ENCODE assay signal across 10 cellular contexts in the genomic region with DNA sequence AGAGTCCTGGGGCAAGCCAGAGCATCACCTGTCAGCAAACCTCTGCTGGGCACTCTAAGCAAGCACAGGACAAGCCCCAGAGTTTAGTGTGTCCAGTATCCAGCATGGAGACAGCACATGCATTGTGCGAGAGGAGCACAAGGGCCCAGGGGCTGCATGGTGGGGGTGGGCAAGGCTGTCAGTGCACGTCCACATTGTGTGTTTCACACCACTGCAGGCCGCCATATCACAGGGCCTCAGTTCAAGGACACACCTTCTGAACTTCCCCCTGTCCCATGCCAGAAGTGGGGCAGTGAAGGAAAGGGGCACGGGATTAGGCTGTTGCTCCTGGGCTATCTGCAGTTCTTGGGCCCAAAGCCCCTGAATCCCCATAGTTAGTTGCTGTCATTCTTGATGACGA. TPM values are rescaled to one million over a fixed set of nuclear protein-coding genes. Genes with fewer than 3 reads are reported as not detected.
DNase-seq lines count a peak whose midpoint lies in the region; ATAC-seq and TF ChIP-seq lines count a peak whose summit lies in the region.
"Had no signal": no experiment of that assay in that cellular context is flagged by ENCODE, and none has a peak within 500 bp of the region (broad histone marks: within the 10 kb centered on the region; RNA-seq: fewer than 3 reads in every experiment).

No MANE protein-coding gene starts in this region.

- H3K4me3 Mint-ChIP-seq in CD4-positive, CD25-positive, alpha-beta regulatory T cell: peak overlapping the region in 3 of 4 donors; percentile 82 to 90 (median 85)
- peak overlapping the region in 3 of 4 donors; percentile 75 to 85 (median 77) for H3K4me3 Mint-ChIP-seq in IgD-negative memory B cell
- H3K4me3 Mint-ChIP-seq in activated naive CD8-positive, alpha-beta T cell treated with anti-CD3 and anti-CD28 coated beads, Interleukin-2, amount 50 U/mL, for 24 hours: peak overlapping the region; percentile 88
- H3K4me3 Mint-ChIP-seq in nephron: peak overlapping the region; percentile 84 to 85 (median 84)

- no peak for DNase-seq in CD4-positive, CD25-positive, alpha-beta regulatory T cell
- DNase-seq in activated naive CD8-positive, alpha-beta T cell treated with anti-CD3 and anti-CD28 coated beads, Interleukin-2, amount 50 U/mL, for 24 hours: no peak
- DNase-seq in GM13977 (ENCODE audit: low spot score) (no peak), mucosa of descending colon (no peak), retina (no peak)

- no peaks in the 10 kb centered on the region for H3K9me3 Mint-ChIP-seq in CD4-positive, CD25-positive, alpha-beta regulatory T cell
- H3K9me3 Mint-ChIP-seq in IgD-negative memory B cell (no peaks in the 10 kb centered on the region), nephron (no peaks in the 10 kb centered on the region)
- no peaks in the 10 kb centered on the region for H3K9me3 Mint-ChIP-seq in activated naive CD8-positive, alpha-beta T cell treated with anti-CD3 and anti-CD28 coated beads, Interleukin-2, amount 50 U/mL, for 24 hours

- no peaks in the 10 kb centered on the region for H3K9me3 ChIP-seq in CD4-positive, CD25-positive, alpha-beta regulatory T cell (ENCODE audit: control insufficient read depth in 2 of 2, low read length in 2 of 2)
- no peaks in the 10 kb centered on the region for H3K9me3 ChIP-seq in mucosa of descending colon

- H3K4me1 ChIP-seq in CD4-positive, CD25-positive, alpha-beta regulatory T cell (ENCODE audit: control insufficient read depth, insufficient read depth, low read length, poor library complexity, severe bottlenecking): peaks cover 42% of the 10 kb centered on the region
- H3K4me1 ChIP-seq in mucosa of descending colon (ENCODE audit: low read depth): peaks cover 28% of the 10 kb centered on the region

- in situ Hi-C loops in GM13977 (cut with MboI; ENCODE audit: low pct_unique_long_range_greater_than_20kb, low sequenced_read_pairs, unreplicated experiment): no loop called here

- no peak for ATAC-seq in CD4-positive, CD25-positive, alpha-beta regulatory T cell (ENCODE audit: low read depth in 2 of 2)
- no peak for ATAC-seq in activated naive CD8-positive, alpha-beta T cell treated with anti-CD3 and anti-CD28 coated beads, Interleukin-2, amount 50 U/mL, for 24 hours
- ATAC-seq in GM21528 (IDR thresholded peaks at IDR 0.05; ENCODE audit: low FRiP score, unreplicated experiment): no peak
- no peak for ATAC-seq in mucosa of descending colon

- H3K36me3 ChIP-seq in CD4-positive, CD25-positive, alpha-beta regulatory T cell (ENCODE audit: control insufficient read depth, insufficient read depth, low read length): peaks cover 38% of the 10 kb centered on the region
- H3K36me3 ChIP-seq in mucosa of descending colon (ENCODE audit: low read depth): peaks cover 17% of the 10 kb centered on the region

- H3K4me1 Mint-ChIP-seq in CD4-positive, CD25-positive, alpha-beta regulatory T cell: peaks cover 9 to 61% (median 34%) of the 10 kb centered on the region in 4 donors
- H3K4me1 Mint-ChIP-seq in IgD-negative memory B cell: peaks cover 20 to 35% (median 30%) of the 10 kb centered on the region in 3 donors
- H3K4me1 Mint-ChIP-seq in activated naive CD8-positive, alpha-beta T cell treated with anti-CD3 and anti-CD28 coated beads, Interleukin-2, amount 50 U/mL, for 24 hours: peaks cover 61% of the 10 kb centered on the region
- H3K4me1 Mint-ChIP-seq in nephron: peaks cover 26% of the 10 kb centered on the region

- H3K4me3 ChIP-seq in CD4-positive, CD25-positive, alpha-beta regulatory T cell (ENCODE audit: low read depth, low read length): no peak overlapping the region
- no peak overlapping the region for H3K4me3 ChIP-seq in mucosa of descending colon

- peak overlapping the region; percentile 76 to 95 (median 95) for H3K27ac Mint-ChIP-seq in CD4-positive, CD25-positive, alpha-beta regulatory T cell
- H3K27ac Mint-ChIP-seq in IgD-negative memory B cell (peak overlapping the region; percentile 76 to 91 (median 90)), nephron (peak overlapping the region in 1 of 3 experiments; percentile 79)
- peak overlapping the region; percentile 91 for H3K27ac Mint-ChIP-seq in activated naive CD8-positive, alpha-beta T cell treated with anti-CD3 and anti-CD28 coated beads, Interleukin-2, amount 50 U/mL, for 24 hours

- no peaks in the 10 kb centered on the region for H3K27me3 ChIP-seq in CD4-positive, CD25-positive, alpha-beta regulatory T cell (ENCODE audit: control insufficient read depth, insufficient read depth, low read length)

- TF ChIP-seq CTCF in nephron (IDR thresholded peaks at IDR 0.05; ENCODE audit: unreplicated experiment in 3 of 3): no peak
- TF ChIP-seq CTCF in GM13977 (IDR thresholded peaks at IDR 0.05; ENCODE audit: extremely low read depth, insufficient read depth, missing control alignments): no peak
- TF ChIP-seq CTCF in mucosa of descending colon (IDR thresholded peaks at IDR 0.05): no peak

- peak overlapping the region; percentile 90 for H3K27ac ChIP-seq in CD4-positive, CD25-positive, alpha-beta regulatory T cell (ENCODE audit: insufficient read depth, low read length, poor library complexity, severe bottlenecking)

- intact Hi-C loops in mucosa of descending colon (cut with DNase I, micrococcal nuclease): no loop called here

- peaks cover 27% of the 10 kb centered on the region for H3K36me3 Mint-ChIP-seq in CD4-positive, CD25-positive, alpha-beta regulatory T cell
- H3K36me3 Mint-ChIP-seq in IgD-negative memory B cell (peaks cover 2% of the 10 kb centered on the region), nephron (ENCODE audit: low read depth) (peaks cover 42% of the 10 kb centered on the region)
- H3K36me3 Mint-ChIP-seq in activated naive CD8-positive, alpha-beta T cell treated with anti-CD3 and anti-CD28 coated beads, Interleukin-2, amount 50 U/mL, for 24 hours (ENCODE audit: low read depth): peaks cover 49% of the 10 kb centered on the region

- H3K27me3 Mint-ChIP-seq in CD4-positive, CD25-positive, alpha-beta regulatory T cell: no peaks in the 10 kb centered on the region
- H3K27me3 Mint-ChIP-seq in IgD-negative memory B cell (no peaks in the 10 kb centered on the region), nephron (ENCODE audit: low read depth) (no peaks in the 10 kb centered on the region)
- no peaks in the 10 kb centered on the region for H3K27me3 Mint-ChIP-seq in activated naive CD8-positive, alpha-beta T cell treated with anti-CD3 and anti-CD28 coated beads, Interleukin-2, amount 50 U/mL, for 24 hours

RNA-seq across cellular contexts. Expression of gene TSTD1, which starts 0.8 kb away (rescaled TPM):
- total RNA-seq in CD4-positive, CD25-positive, alpha-beta regulatory T cell: 61.3 TPM
- 100 to 1,000 TPM; 340 to 451 (median 422) TPM for polyA plus RNA-seq in CD4-positive, CD25-positive, alpha-beta regulatory T cell
- 349 TPM for polyA plus RNA-seq in IgD-negative memory B cell
- total RNA-seq in mucosa of descending colon: 100 to 1,000 TPM in 1 of 3 donors, 10 to 100 TPM in 2; 48.9 to 105 (median 80.1) TPM

RNA-seq across cellular contexts. Expression of gene USF1, which starts 6.2 kb away (rescaled TPM):
- total RNA-seq in CD4-positive, CD25-positive, alpha-beta regulatory T cell: 102 TPM
- polyA plus RNA-seq in CD4-positive, CD25-positive, alpha-beta regulatory T cell: 1 to 10 TPM; 4.2 to 8.1 (median 6.1) TPM
- polyA plus RNA-seq in IgD-negative memory B cell: 13.5 TPM
- 10 to 100 TPM; 66.8 to 80.5 (median 71.7) TPM for total RNA-seq in mucosa of descending colon

RNA-seq across cellular contexts. Expression of gene F11R, which starts 18.6 kb away (rescaled TPM):
- total RNA-seq in CD4-positive, CD25-positive, alpha-beta regulatory T cell: 18.4 TPM
- 10 to 100 TPM in 1 of 4 donors, 1 to 10 TPM in 3; 6.3 to 11.2 (median 7.9) TPM for polyA plus RNA-seq in CD4-positive, CD25-positive, alpha-beta regulatory T cell
- polyA plus RNA-seq in IgD-negative memory B cell: 4.8 TPM
- 100 to 1,000 TPM in 2 of 3 donors, 10 to 100 TPM in 1; 84.0 to 222 (median 157) TPM for total RNA-seq in mucosa of descending colon

RNA-seq across cellular contexts. Expression of gene ARHGAP30, which starts 30.1 kb away (rescaled TPM):
- 204 TPM for total RNA-seq in CD4-positive, CD25-positive, alpha-beta regulatory T cell
- 100 to 1,000 TPM; 144 to 159 (median 151) TPM for polyA plus RNA-seq in CD4-positive, CD25-positive, alpha-beta regulatory T cell
- polyA plus RNA-seq in IgD-negative memory B cell: 138 TPM
- total RNA-seq in mucosa of descending colon: 1 to 10 TPM; 3.8 to 9.0 (median 8.1) TPM

RNA-seq across cellular contexts. Expression of gene NECTIN4, which starts 49.8 kb away (rescaled TPM):
- not detected for total RNA-seq in CD4-positive, CD25-positive, alpha-beta regulatory T cell
- under 1 TPM in 1 of 4 donors, not detected in 3; 0.05 TPM for polyA plus RNA-seq in CD4-positive, CD25-positive, alpha-beta regulatory T cell
- not detected for polyA plus RNA-seq in IgD-negative memory B cell
- total RNA-seq in mucosa of descending colon: 1 to 10 TPM; 1.6 to 5.4 (median 4.6) TPM
- total RNA-seq: Right ventricle myocardium superior, skeletal muscle tissue had no signal
